10 cellular contexts compared by ENCODE assay signal in genomic region chr6:109783245-109783990, GRCh38.
DNase-seq lines count a peak whose midpoint lies in the region; ATAC-seq and TF ChIP-seq lines count a peak whose summit lies in the region.
"Had no signal": no experiment of that assay in that cellular context is flagged by ENCODE, and none has a peak within 500 bp of the region (broad histone marks: within the 10 kb centered on the region; RNA-seq: fewer than 3 reads in every experiment).

No MANE protein-coding gene starts in this region.

- no peaks in the 10 kb centered on the region for H3F3A ChIP-seq in OCI-LY1 (ENCODE audit: insufficient read depth, low read length)

- no peaks in the 10 kb centered on the region for H4K20me1 ChIP-seq in OCI-LY1 (ENCODE audit: insufficient read depth, low read length)

- no peak for ATAC-seq in heart left ventricle
- ATAC-seq in left cardiac atrium = no peak
- no peak for ATAC-seq in HG03196 (IDR thresholded peaks at IDR 0.05; ENCODE audit: unreplicated experiment)
- ATAC-seq in GM21619 (IDR thresholded peaks at IDR 0.05; ENCODE audit: unreplicated experiment) = no peak

- no peak overlapping the region for H3K4me3 ChIP-seq in heart left ventricle
- H3K4me3 ChIP-seq in OCI-LY1 (ENCODE audit: low read depth, low read length, poor library complexity, severe bottlenecking) = no peak overlapping the region
- no peak overlapping the region for H3K4me3 ChIP-seq in fibroblast of mammary gland (ENCODE audit: control insufficient read depth, low read depth, low read length)
- H3K4me3 ChIP-seq in testis = no peak overlapping the region

- H3K4me1 ChIP-seq in heart left ventricle (no peaks in the 10 kb centered on the region), OCI-LY1 (ENCODE audit: insufficient read depth, low read length, severe bottlenecking) (no peaks in the 10 kb centered on the region), testis (no peaks in the 10 kb centered on the region)

- TF ChIP-seq POLR2A in heart left ventricle (IDR thresholded peaks at IDR 0.05) (no peak), testis (IDR thresholded peaks at IDR 0.05) (no peak)

- H3K79me2 ChIP-seq in OCI-LY1 (ENCODE audit: insufficient read depth, low read length) = no peaks in the 10 kb centered on the region

- H3K36me3 ChIP-seq in heart left ventricle (peaks cover 0 to 29% (median 21%) of the 10 kb centered on the region in 9 donors), OCI-LY1 (ENCODE audit: insufficient read depth, low read length) (peaks cover 6% of the 10 kb centered on the region; the same call in 1 of the 2 replicates), testis (ENCODE audit: low read depth, missing control alignments) (no peaks in the 10 kb centered on the region)

- no peak overlapping the region for H2AFZ ChIP-seq in OCI-LY1 (ENCODE audit: low read length)

- peak in 10 of 12 donors; percentile 12 to 42 (median 31) for TF ChIP-seq CTCF in heart left ventricle (IDR thresholded peaks at IDR 0.05)
- peak; percentile 72 for TF ChIP-seq CTCF in OCI-LY1 (IDR thresholded peaks at IDR 0.05; ENCODE audit: low read length)
- peak; percentile 40 for TF ChIP-seq CTCF in fibroblast of mammary gland (conservative IDR thresholded peaks at IDR 0.05; ENCODE audit: control insufficient read depth, insufficient read depth, low read depth, low read length)
- peak in 1 of 3 experiments; percentile 8 for TF ChIP-seq CTCF in testis (IDR thresholded peaks at IDR 0.05)

- DNase-seq in heart left ventricle (no peak), left cardiac atrium (no peak), fibroblast of mammary gland (ENCODE audit: low read depth) (peak; percentile 49), testis (peak; percentile 51)
- no peak for DNase-seq in stimulated activated CD4-positive, alpha-beta T cell treated with anti-CD3 and anti-CD28 coated beads, Interleukin-2, amount 100 ng/mL, for 24 hours
- DNase-seq: activated gamma-delta T cell treated with Interleukin-2 at 50 U/mL for 16 hours; CD4-positive, alpha-beta T cell had no signal

- H3K9me3 ChIP-seq in heart left ventricle (no peaks in the 10 kb centered on the region), OCI-LY1 (ENCODE audit: low read length) (no peaks in the 10 kb centered on the region), testis (no peaks in the 10 kb centered on the region)

- no peaks in the 10 kb centered on the region for H3K9me2 ChIP-seq in OCI-LY1 (ENCODE audit: low read depth, low read length)

- no peak overlapping the region for H3K9ac ChIP-seq in OCI-LY1 (ENCODE audit: low read length)

- no peak overlapping the region for H3K4me2 ChIP-seq in OCI-LY1 (ENCODE audit: low read length)

- intact Hi-C loops in heart left ventricle (cut with DNase I) (loop anchor here in 4 of 10 donors (1.0 to 10.0 kb wide), 3 partner anchors 76 to 79 kb away; no protein-coding TSS in a partner anchor), left cardiac atrium (cut with DNase I) (loop anchor here in 1 of 2 donors (5.0 kb wide), 1 partner anchor 76 kb away; no protein-coding TSS in a partner anchor), testis (cut with DNase I; ENCODE audit: low total_unique reads) (no loop called here)

- H3K27me3 ChIP-seq in heart left ventricle = no peaks in the 10 kb centered on the region
- no peaks in the 10 kb centered on the region for H3K27me3 ChIP-seq in OCI-LY1 (ENCODE audit: insufficient read depth, low read length)
- H3K27me3 ChIP-seq in testis = no peaks in the 10 kb centered on the region

- H3K27ac ChIP-seq in heart left ventricle = no peak overlapping the region
- H3K27ac ChIP-seq in OCI-LY1 (ENCODE audit: low read depth, low read length, poor library complexity, severe bottlenecking) = no peak overlapping the region
- no peak overlapping the region for H3K27ac ChIP-seq in testis

- 76 to 82% (median 78%) methylated on average over 5 of the region's 5 CpGs for WGBS in heart left ventricle, 4 donors
- 83 to 86% methylated on average over 5 of the region's 5 CpGs for WGBS in testis, 2 donors

Comparison
In these comparisons a context has a peak if more than half of its experiments do, and no peak if none do; other contexts are left out.
1. DNase-seq: peak in fibroblast of mammary gland (single experiment) and testis (single experiment); none in heart left ventricle (0 of 5), left cardiac atrium (single experiment) and stimulated activated CD4-positive, alpha-beta T cell treated with anti-CD3 and anti-CD28 coated beads, Interleukin-2, amount 100 ng/mL, for 24 hours (0 of 2).